1 cellular context compared by ENCODE assay signal in the genomic region with DNA sequence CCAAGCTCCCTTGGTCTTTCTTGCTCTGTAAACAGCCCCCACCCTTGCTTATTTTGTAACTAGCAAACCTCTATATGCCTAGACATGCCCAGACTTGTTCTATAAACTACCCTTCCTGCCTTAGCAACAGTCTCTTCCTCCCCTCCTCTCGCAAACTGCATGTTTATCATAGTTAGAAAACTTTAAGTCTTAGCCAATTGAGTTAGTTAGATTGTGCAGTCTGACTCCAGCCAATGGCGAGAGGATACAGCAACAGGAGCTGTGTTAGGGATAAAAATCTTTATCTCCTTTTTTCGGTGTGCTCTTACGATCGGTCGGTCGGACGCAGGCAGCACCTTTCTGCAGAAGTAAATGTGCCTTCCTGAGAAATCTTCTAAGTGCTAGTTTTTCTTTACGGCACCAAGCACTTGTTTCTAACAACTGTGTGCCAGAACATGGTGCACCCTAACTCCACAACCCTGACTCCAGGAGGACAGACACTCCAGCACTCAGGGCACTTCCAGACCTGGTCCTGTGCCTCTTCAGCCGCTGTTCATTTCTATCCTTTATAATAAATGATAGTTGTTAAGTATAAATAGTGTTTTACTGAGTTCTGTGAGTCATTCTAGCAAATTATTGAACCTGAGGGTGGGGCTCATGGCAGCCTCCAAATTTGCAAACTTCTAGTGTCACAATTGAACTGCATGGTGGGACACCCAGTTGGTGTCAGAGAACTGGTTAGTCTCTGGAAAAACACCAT.
TF ChIP-seq lines count a peak whose summit lies in the region.

No MANE protein-coding gene starts in this region.

TF ChIP-seq in K562, 482 proteins besides CTCF, POLR2A, EP300 and RAD21 (continued from another document):
- TF ChIP-seq, protein P1, sequence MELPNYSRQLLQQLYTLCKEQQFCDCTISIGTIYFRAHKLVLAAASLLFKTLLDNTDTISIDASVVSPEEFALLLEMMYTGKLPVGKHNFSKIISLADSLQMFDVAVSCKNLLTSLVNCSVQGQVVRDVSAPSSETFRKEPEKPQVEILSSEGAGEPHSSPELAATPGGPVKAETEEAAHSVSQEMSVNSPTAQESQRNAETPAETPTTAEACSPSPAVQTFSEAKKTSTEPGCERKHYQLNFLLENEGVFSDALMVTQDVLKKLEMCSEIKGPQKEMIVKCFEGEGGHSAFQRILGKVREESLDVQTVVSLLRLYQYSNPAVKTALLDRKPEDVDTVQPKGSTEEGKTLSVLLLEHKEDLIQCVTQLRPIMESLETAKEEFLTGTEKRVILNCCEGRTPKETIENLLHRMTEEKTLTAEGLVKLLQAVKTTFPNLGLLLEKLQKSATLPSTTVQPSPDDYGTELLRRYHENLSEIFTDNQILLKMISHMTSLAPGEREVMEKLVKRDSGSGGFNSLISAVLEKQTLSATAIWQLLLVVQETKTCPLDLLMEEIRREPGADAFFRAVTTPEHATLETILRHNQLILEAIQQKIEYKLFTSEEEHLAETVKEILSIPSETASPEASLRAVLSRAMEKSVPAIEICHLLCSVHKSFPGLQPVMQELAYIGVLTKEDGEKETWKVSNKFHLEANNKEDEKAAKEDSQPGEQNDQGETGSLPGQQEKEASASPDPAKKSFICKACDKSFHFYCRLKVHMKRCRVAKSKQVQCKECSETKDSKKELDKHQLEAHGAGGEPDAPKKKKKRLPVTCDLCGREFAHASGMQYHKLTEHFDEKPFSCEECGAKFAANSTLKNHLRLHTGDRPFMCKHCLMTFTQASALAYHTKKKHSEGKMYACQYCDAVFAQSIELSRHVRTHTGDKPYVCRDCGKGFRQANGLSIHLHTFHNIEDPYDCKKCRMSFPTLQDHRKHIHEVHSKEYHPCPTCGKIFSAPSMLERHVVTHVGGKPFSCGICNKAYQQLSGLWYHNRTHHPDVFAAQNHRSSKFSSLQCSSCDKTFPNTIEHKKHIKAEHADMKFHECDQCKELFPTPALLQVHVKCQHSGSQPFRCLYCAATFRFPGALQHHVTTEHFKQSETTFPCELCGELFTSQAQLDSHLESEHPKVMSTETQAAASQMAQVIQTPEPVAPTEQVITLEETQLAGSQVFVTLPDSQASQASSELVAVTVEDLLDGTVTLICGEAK (IDR thresholded peaks at IDR 0.05): no peak
- TF ChIP-seq, protein P1 (CRISPR knock-in tag; IDR thresholded peaks at IDR 0.05): no peak
- TF ChIP-seq HLTF (IDR thresholded peaks at IDR 0.05) (no peak), CBX3 (IDR thresholded peaks at IDR 0.05; ENCODE audit: borderline replicate concordance in 1 of 2, low read length in 2 of 2) (peak in 1 of 2 experiments; percentile 70; a peak in 1 of 3 replicates), RBM39 (optimal IDR thresholded peaks at IDR 0.05; ENCODE audit: low read depth, low read length) (no peak)
- TF ChIP-seq, protein P2, sequence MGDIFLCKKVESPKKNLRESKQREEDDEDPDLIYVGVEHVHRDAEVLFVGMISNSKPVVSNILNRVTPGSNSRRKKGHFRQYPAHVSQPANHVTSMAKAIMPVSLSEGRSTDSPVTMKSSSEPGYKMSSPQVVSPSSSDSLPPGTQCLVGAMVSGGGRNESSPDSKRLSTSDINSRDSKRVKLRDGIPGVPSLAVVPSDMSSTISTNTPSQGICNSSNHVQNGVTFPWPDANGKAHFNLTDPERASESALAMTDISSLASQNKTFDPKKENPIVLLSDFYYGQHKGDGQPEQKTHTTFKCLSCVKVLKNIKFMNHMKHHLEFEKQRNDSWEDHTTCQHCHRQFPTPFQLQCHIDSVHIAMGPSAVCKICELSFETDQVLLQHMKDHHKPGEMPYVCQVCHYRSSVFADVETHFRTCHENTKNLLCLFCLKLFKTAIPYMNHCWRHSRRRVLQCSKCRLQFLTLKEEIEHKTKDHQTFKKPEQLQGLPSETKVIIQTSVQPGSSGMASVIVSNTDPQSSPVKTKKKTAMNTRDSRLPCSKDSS (IDR thresholded peaks at IDR 0.05; ENCODE audit: low read depth, partially characterized antibody): peak; percentile 56
- TF ChIP-seq, protein P3, sequence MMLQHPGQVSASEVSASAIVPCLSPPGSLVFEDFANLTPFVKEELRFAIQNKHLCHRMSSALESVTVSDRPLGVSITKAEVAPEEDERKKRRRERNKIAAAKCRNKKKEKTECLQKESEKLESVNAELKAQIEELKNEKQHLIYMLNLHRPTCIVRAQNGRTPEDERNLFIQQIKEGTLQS (IDR thresholded peaks at IDR 0.05): no peak
- TF ChIP-seq, protein P3 (CRISPR knock-in tag; conservative IDR thresholded peaks at IDR 0.05): no peak
